In the genomic region with DNA sequence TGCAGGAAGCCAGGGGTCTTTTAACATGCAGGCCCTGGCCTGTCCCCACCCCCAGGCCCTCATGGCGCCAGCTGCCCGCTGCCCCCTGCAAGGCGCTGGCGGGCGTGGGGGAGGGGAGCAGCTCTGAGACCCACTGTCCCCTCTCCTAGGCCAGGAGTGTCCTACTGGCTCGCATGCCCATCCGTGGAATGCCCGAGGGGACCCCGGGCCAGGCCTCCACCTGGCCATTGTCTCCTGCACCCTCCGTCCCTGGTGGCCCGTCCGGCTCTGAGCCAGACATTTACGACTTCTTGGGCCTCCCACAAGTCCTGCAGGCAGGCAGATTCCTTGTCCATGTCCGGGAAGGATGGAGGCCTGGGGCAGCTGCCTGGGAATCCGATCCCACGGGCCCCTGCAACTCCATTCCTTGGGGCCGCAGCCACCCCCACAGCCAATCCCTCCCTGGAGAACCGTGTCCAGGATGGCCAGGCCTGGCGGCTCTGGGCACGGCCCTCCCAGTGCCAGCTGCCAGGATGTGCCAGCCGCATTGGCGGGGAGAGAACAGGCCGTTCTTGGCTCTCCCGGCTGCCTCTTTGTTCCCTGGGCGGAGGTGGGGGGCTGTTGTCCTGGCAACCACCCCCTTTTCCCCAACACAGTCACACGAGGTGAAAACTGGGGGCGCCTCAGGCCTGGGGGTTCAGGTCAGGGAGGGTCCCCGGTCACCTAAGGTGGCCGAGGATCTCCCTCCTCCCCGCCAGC, we compare ENCODE assay signal across 12 cellular contexts. TPM values are rescaled to one million over a fixed set of nuclear protein-coding genes. Genes with fewer than 3 reads are reported as not detected.
DNase-seq lines count a peak whose midpoint lies in the region; ATAC-seq and TF ChIP-seq lines count a peak whose summit lies in the region.
"Had no signal": no experiment of that assay in that cellular context is flagged by ENCODE, and none has a peak within 500 bp of the region (broad histone marks: within the 10 kb centered on the region; RNA-seq: fewer than 3 reads in every experiment).

No MANE protein-coding gene starts in this region.

- peak; percentile 70 for ATAC-seq in thoracic aorta (ENCODE audit: insufficient number of reproducible peaks, low FRiP score, low read depth)
- ATAC-seq: stimulated activated memory B cell treated with anti-CD40 and anti-IgM and Interleukin-4, amounts not matched to agents 10 μg/mL and 1 μg/mL and 100 μg/mL, for 72 hours had no signal

- H3K4me1 ChIP-seq in ectodermal cell (ENCODE audit: control insufficient read depth, insufficient read depth, low read length) (peaks cover 14% of the 10 kb centered on the region), muscle layer of colon (ENCODE audit: insufficient read depth, low read length) (peaks cover 13% of the 10 kb centered on the region), thoracic aorta (ENCODE audit: control insufficient read depth in 1 of 2, low read depth in 2 of 2) (peaks cover 9 to 21% of the 10 kb centered on the region in 2 donors)

- no peak overlapping the region for H3K9ac ChIP-seq in muscle layer of colon (ENCODE audit: low read length)

- 55 to 57% methylated on average over 30 of the region's 30 CpGs for WGBS in ectodermal cell, 2 experiments

- TF ChIP-seq CTCF in thoracic aorta (IDR thresholded peaks at IDR 0.05): no peak

- H3K36me3 ChIP-seq in ectodermal cell (ENCODE audit: control insufficient read depth, insufficient read depth, low read length) (no peaks in the 10 kb centered on the region), muscle layer of colon (ENCODE audit: insufficient read depth, low read length) (no peaks in the 10 kb centered on the region), thoracic aorta (no peaks in the 10 kb centered on the region)

- peak; percentile 71 for DNase-seq in DMS 273 (lab: John Stamatoyannopoulos, UW; ENCODE audit: unreplicated experiment)
- no peak for DNase-seq in DMS 273 treated with DMSO at 0.1 percent for 48 hours (lab: John Stamatoyannopoulos, UW)
- peak; percentile 21 for DNase-seq in thoracic aorta (ENCODE audit: low spot score)
- no peak for DNase-seq in Kasumi-1 (lab: John Stamatoyannopoulos, UW)
- no peak for DNase-seq in NCI-H748 (lab: John Stamatoyannopoulos, UW; ENCODE audit: unreplicated experiment)
- DNase-seq in activated CD4-positive, alpha-beta T cell treated with anti-CD3 and anti-CD28 coated beads for 1 hour: no peak
- DNase-seq: NCI-H524 treated with DMSO at 0.1 percent for 48 hours had no signal

- H3K27ac ChIP-seq in ectodermal cell (ENCODE audit: insufficient read depth, low read depth, low read length, poor library complexity, severe bottlenecking) (peak overlapping the region; percentile 55), muscle layer of colon (ENCODE audit: low read depth, low read length) (peak overlapping the region; percentile 60), thoracic aorta (peak overlapping the region; percentile 57 to 75)
- H3K27ac ChIP-seq: 22Rv1 had no signal

- H3K4me3 ChIP-seq in ectodermal cell (ENCODE audit: insufficient read depth, low read depth, low read length) (no peak overlapping the region), muscle layer of colon (ENCODE audit: low read depth in 1 of 2, low read length in 2 of 2) (no peak overlapping the region), thoracic aorta (peak overlapping the region; percentile 63)

- H3K9me3 ChIP-seq in ectodermal cell (ENCODE audit: control insufficient read depth, low read length) (no peaks in the 10 kb centered on the region), muscle layer of colon (ENCODE audit: low read length) (no peaks in the 10 kb centered on the region), thoracic aorta (no peaks in the 10 kb centered on the region)

- H3K27me3 ChIP-seq in ectodermal cell (ENCODE audit: control insufficient read depth, insufficient read depth, low read length, poor library complexity, severe bottlenecking) (no peaks in the 10 kb centered on the region), muscle layer of colon (ENCODE audit: control insufficient read depth in 1 of 2, insufficient read depth in 2 of 2, low read length in 2 of 2) (no peaks in the 10 kb centered on the region), thoracic aorta (replicated peaks; ENCODE audit: insufficient read depth) (no peaks in the 10 kb centered on the region)

RNA-seq across cellular contexts. Expression of gene PLIN3, which starts 10.5 kb away (rescaled TPM):
- 81.9 TPM for polyA plus RNA-seq in ectodermal cell (2013, experiment 1 of 4)
- 83.0 TPM for polyA plus RNA-seq in ectodermal cell (2013, experiment 2 of 4)
- polyA plus RNA-seq in ectodermal cell (2013, experiment 3 of 4): 66.3 TPM
- polyA plus RNA-seq in ectodermal cell (2013, experiment 4 of 4): 66.7 TPM
- total RNA-seq in thoracic aorta: 10 to 100 TPM; 41.7 to 51.6 TPM

RNA-seq across cellular contexts. Expression of gene ARRDC5, which starts 24.8 kb away (rescaled TPM):
- not detected for polyA plus RNA-seq in ectodermal cell (2013, experiment 1 of 4)
- polyA plus RNA-seq in ectodermal cell (2013, experiment 2 of 4): not detected
- not detected for polyA plus RNA-seq in ectodermal cell (2013, experiment 3 of 4)
- not detected for polyA plus RNA-seq in ectodermal cell (2013, experiment 4 of 4)
- 1 to 10 TPM in 1 of 2 donors, under 1 TPM in 1; 0.49 to 3.1 TPM for total RNA-seq in thoracic aorta
- total RNA-seq: pulmonary artery endothelial cell had no signal

RNA-seq across cellular contexts. Expression of gene UHRF1, which starts 31.4 kb away (rescaled TPM):
- polyA plus RNA-seq in ectodermal cell (2013, experiment 1 of 4): 104 TPM
- 117 TPM for polyA plus RNA-seq in ectodermal cell (2013, experiment 2 of 4)
- 46.2 TPM for polyA plus RNA-seq in ectodermal cell (2013, experiment 3 of 4)
- 45.6 TPM for polyA plus RNA-seq in ectodermal cell (2013, experiment 4 of 4)
- total RNA-seq in thoracic aorta: 1 to 10 TPM; 1.6 to 2.2 TPM

RNA-seq across cellular contexts. Expression of gene TICAM1, which starts 46.4 kb away (rescaled TPM):
- 0.67 TPM for polyA plus RNA-seq in ectodermal cell (2013, experiment 1 of 4)
- polyA plus RNA-seq in ectodermal cell (2013, experiment 2 of 4): 0.71 TPM
- 0.69 TPM for polyA plus RNA-seq in ectodermal cell (2013, experiment 3 of 4)
- polyA plus RNA-seq in ectodermal cell (2013, experiment 4 of 4): 0.93 TPM
- total RNA-seq in thoracic aorta: 10 to 100 TPM; 10.0 to 14.0 TPM

Comparison
In these comparisons a context has a peak if more than half of its experiments do, and no peak if none do; other contexts are left out.
1. DNase-seq: peak in DMS 273 (single experiment) and thoracic aorta (single experiment); none in DMS 273 treated with DMSO at 0.1 percent for 48 hours (single experiment), Kasumi-1 (0 of 2), NCI-H748 (single experiment) and activated CD4-positive, alpha-beta T cell treated with anti-CD3 and anti-CD28 coated beads for 1 hour (single experiment).
2. Peak in every context shown above with its lines, with median percentiles within 50 percentile points of each other: H3K27ac ChIP-seq.